In the genomic region with DNA sequence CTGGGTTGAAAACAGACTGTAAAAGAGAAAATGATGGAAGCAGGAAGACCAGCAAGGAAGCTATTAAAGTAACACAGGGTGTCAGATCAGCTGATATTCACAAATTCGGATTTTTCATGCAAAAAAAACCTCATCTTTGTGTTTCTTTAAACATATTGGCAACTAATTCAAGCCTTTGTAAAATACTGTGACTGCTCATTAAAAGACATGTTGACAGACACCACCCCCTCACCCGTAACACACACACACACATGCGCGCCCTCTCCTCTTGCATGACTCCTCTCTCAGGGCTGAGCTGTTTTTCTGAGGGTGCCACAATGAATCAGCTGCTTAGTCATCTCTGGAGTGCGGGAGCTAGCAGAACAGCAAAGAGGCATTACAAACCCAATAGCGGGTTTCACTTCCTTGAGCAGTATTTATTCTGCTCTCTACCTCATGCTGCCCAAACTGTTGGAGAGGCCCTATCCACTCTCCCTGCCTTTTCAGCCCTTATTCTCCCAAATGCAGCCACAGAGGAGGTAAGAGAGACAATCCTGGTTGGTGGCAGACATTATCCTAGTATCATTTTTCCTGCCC, we compare ENCODE assay signal across 8 cellular contexts. TPM values are rescaled to one million over a fixed set of nuclear protein-coding genes. Genes with fewer than 3 reads are reported as not detected.
DNase-seq lines count a peak whose midpoint lies in the region; ATAC-seq and TF ChIP-seq lines count a peak whose summit lies in the region.

No MANE protein-coding gene starts in this region.

- DNase-seq in NCI-H128 (lab: John Stamatoyannopoulos, UW; ENCODE audit: unreplicated experiment) (peak; percentile 80), UCSD-AML1 (lab: John Stamatoyannopoulos, UW; ENCODE audit: unreplicated experiment) (peak; percentile 22), body of pancreas (peak in 2 of 4 donors; percentile 19 to 65), left lung (peak; percentile 78 to 87), WERI-Rb-1 (no peak)
- DNase-seq in stimulated activated CD4-positive, alpha-beta T cell treated with anti-CD3 and anti-CD28 coated beads, TNF-alpha, amount 100 ng/mL, for 48 hours (ENCODE audit: low read depth in 3 of 3): peak; percentile 71 to 87 (median 80)

- H3K36me3 ChIP-seq in body of pancreas (replicated peaks in 1 of 2; ENCODE audit: insufficient read depth in 1 of 2, low read depth in 2 of 2): no peaks in the 10 kb centered on the region
- H3K36me3 ChIP-seq in left lung: no peaks in the 10 kb centered on the region
- no peaks in the 10 kb centered on the region for H3K36me3 ChIP-seq in WERI-Rb-1

- intact Hi-C loops in body of pancreas (cut with DNase I): no loop called here
- intact Hi-C loops in left lung (cut with DNase I): no loop called here

- H3K4me3 ChIP-seq in body of pancreas (no peak overlapping the region), left lung (no peak overlapping the region), WERI-Rb-1 (ENCODE audit: low read depth, low read length) (no peak overlapping the region)

- H3K9me3 ChIP-seq in body of pancreas (no peaks in the 10 kb centered on the region), left lung (no peaks in the 10 kb centered on the region), WERI-Rb-1 (ENCODE audit: severe bottlenecking) (peaks cover 2% of the 10 kb centered on the region)

- 29 to 38% methylated on average over 6 of the region's 6 CpGs for WGBS in body of pancreas, 2 donors

- no peak for TF ChIP-seq CTCF in body of pancreas (IDR thresholded peaks at IDR 0.05)
- TF ChIP-seq CTCF in left lung (IDR thresholded peaks at IDR 0.05): no peak
- TF ChIP-seq CTCF in WERI-Rb-1 (IDR thresholded peaks at IDR 0.05; ENCODE audit: low read depth, low read length): no peak

- peak; percentile 99 for ATAC-seq in GM18505 (IDR thresholded peaks at IDR 0.05; ENCODE audit: unreplicated experiment)
- ATAC-seq in HG02623 (IDR thresholded peaks at IDR 0.05; ENCODE audit: unreplicated experiment): peak; percentile 99
- peak; percentile 48 for ATAC-seq in body of pancreas
- ATAC-seq in left lung: peak; percentile 98

- no peaks in the 10 kb centered on the region for H3K27me3 ChIP-seq in body of pancreas
- no peaks in the 10 kb centered on the region for H3K27me3 ChIP-seq in left lung
- peaks cover 89% of the 10 kb centered on the region for H3K27me3 ChIP-seq in WERI-Rb-1 (ENCODE audit: insufficient read depth, low read depth, severe bottlenecking)

- TF ChIP-seq POLR2A in GM18505 (IDR thresholded peaks at IDR 0.05; ENCODE audit: borderline replicate concordance, extremely low read depth, insufficient read depth, insufficient read length) (no peak), body of pancreas (IDR thresholded peaks at IDR 0.05) (no peak)

- no peak overlapping the region for H3K27ac ChIP-seq in body of pancreas
- peak overlapping the region in 1 of 2 donors; percentile 60 for H3K27ac ChIP-seq in left lung
- no peak overlapping the region for H3K27ac ChIP-seq in WERI-Rb-1

- H3K4me1 ChIP-seq in body of pancreas: no peaks in the 10 kb centered on the region
- peaks cover 0 to 29% of the 10 kb centered on the region in 2 donors for H3K4me1 ChIP-seq in left lung

RNA-seq across cellular contexts. Expression of gene CCDC80, which starts 35.8 kb away (rescaled TPM):
- total RNA-seq in body of pancreas (10 to 100 TPM; 17.4 to 25.1 TPM), left lung (100 to 1,000 TPM; 154 to 247 TPM)

Comparison
In these comparisons a context has a peak if more than half of its experiments do, and no peak if none do; other contexts are left out.
1. ATAC-seq: peak in every context shown above with its lines; median percentile 99 in GM18505; 99 in HG02623; 98 in left lung; 48 in body of pancreas.
2. RNA of gene CCDC80, which starts 35.8 kb away (total RNA-seq): 154 to 247 TPM in left lung; 17.4 to 25.1 TPM in body of pancreas; every median in the first group is over 4 times any median in the second.